Comparison of ENCODE assay signal across 21 cellular contexts in the genomic region with DNA sequence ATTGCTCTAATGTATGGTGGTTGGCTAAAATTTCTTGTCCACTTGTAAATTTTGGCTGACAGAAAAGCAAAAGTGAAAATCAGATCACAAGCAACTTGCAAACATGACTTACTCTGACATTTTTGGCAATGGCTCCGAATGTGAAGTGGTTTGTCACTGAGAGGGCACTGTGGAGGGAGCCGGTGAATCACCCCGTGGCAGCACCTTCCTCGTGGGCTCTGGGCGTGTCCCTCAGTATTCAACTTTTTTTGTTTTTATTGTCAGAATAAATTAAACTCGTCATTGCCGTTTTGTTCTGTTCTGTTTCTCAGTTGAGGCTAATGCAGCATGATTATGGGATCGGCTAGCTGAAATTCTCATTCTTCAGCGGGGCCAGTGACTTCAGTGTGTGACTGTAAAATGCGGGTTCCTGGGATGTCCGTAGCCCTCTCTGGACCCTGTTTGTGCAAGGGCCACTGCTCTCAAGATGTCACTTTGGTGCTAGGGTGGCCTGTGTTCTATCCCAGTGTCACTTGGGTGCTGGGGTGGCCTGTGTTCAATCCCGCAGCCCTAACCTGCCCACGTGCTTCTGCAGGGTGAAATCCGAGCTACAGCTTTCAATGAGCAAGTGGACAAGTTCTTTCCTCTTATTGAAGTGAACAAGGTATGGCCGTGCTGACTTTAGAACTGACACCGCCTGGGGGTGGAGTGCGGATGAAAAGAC. TPM values are rescaled to one million over a fixed set of nuclear protein-coding genes. Genes with fewer than 3 reads are reported as not detected.
DNase-seq lines count a peak whose midpoint lies in the region; ATAC-seq lines count a peak whose summit lies in the region.
"Had no signal": no experiment of that assay in that cellular context is flagged by ENCODE, and none has a peak within 500 bp of the region (broad histone marks: within the 10 kb centered on the region; RNA-seq: fewer than 3 reads in every experiment).

No MANE protein-coding gene starts in this region.

- intact Hi-C loops in activated CD4-positive, alpha-beta T cell treated with anti-CD3 and anti-CD28 coated beads, Interleukin-2, amount 10 ng/mL, durations not matched to agents 24 days and 14 days (cut with micrococcal nuclease), result no loop called here
- intact Hi-C loops in left ventricle myocardium superior (cut with micrococcal nuclease), result no loop called here

- no peak overlapping the region for H3K27ac Mint-ChIP-seq in activated CD4-positive, alpha-beta T cell treated with anti-CD3 and anti-CD28 coated beads, Interleukin-2, amount 10 ng/mL, durations not matched to agents 7 days and 5 days
- no peak overlapping the region for H3K27ac Mint-ChIP-seq in activated CD4-positive, alpha-beta T cell treated with anti-CD3 and anti-CD28 coated beads, Interleukin-2, amount 10 ng/mL, durations not matched to agents 24 days and 14 days
- H3K27ac Mint-ChIP-seq in T-cell, result peak overlapping the region in 1 of 2 donors; percentile 46
- H3K27ac Mint-ChIP-seq in natural killer cell treated with Interleukin-12 subunit alpha and Interleukin-12 subunit beta and Interleukin-15 and Interleukin-18, amount 100 ng/mL, for 72 hours, result peak overlapping the region in 1 of 2 donors; percentile 59
- H3K27ac Mint-ChIP-seq: naive B cell had no signal

- CTCF ChIA-PET in activated CD4-positive, alpha-beta T cell treated with anti-CD3 and anti-CD28 coated beads, Interleukin-2, amount 10 ng/mL, durations not matched to agents 7 days and 5 days (lab: Charles Lee), result no interaction called here
- CTCF ChIA-PET in T-cell (lab: Charles Lee), result no interaction called here

- peaks cover 73% of the 10 kb centered on the region for H3K36me3 Mint-ChIP-seq in activated CD4-positive, alpha-beta T cell treated with anti-CD3 and anti-CD28 coated beads, Interleukin-2, amount 10 ng/mL, durations not matched to agents 7 days and 5 days (ENCODE audit: low read depth)
- peaks cover 76% of the 10 kb centered on the region for H3K36me3 Mint-ChIP-seq in activated CD4-positive, alpha-beta T cell treated with anti-CD3 and anti-CD28 coated beads, Interleukin-2, amount 10 ng/mL, durations not matched to agents 24 days and 14 days (ENCODE audit: low read depth)
- H3K36me3 Mint-ChIP-seq in T-cell, result peaks cover 63% of the 10 kb centered on the region
- H3K36me3 Mint-ChIP-seq in natural killer cell treated with Interleukin-12 subunit alpha and Interleukin-12 subunit beta and Interleukin-15 and Interleukin-18, amount 100 ng/mL, for 72 hours, result peaks cover 42% of the 10 kb centered on the region

- H3K27me3 Mint-ChIP-seq in activated CD4-positive, alpha-beta T cell treated with anti-CD3 and anti-CD28 coated beads, Interleukin-2, amount 10 ng/mL, durations not matched to agents 7 days and 5 days, result no peaks in the 10 kb centered on the region
- no peaks in the 10 kb centered on the region for H3K27me3 Mint-ChIP-seq in activated CD4-positive, alpha-beta T cell treated with anti-CD3 and anti-CD28 coated beads, Interleukin-2, amount 10 ng/mL, durations not matched to agents 24 days and 14 days
- H3K27me3 Mint-ChIP-seq in T-cell, result no peaks in the 10 kb centered on the region
- no peaks in the 10 kb centered on the region for H3K27me3 Mint-ChIP-seq in natural killer cell treated with Interleukin-12 subunit alpha and Interleukin-12 subunit beta and Interleukin-15 and Interleukin-18, amount 100 ng/mL, for 72 hours
- H3K27me3 Mint-ChIP-seq: naive B cell had no signal

- H3K9me3 Mint-ChIP-seq in activated CD4-positive, alpha-beta T cell treated with anti-CD3 and anti-CD28 coated beads, Interleukin-2, amount 10 ng/mL, durations not matched to agents 7 days and 5 days, result no peaks in the 10 kb centered on the region
- no peaks in the 10 kb centered on the region for H3K9me3 Mint-ChIP-seq in activated CD4-positive, alpha-beta T cell treated with anti-CD3 and anti-CD28 coated beads, Interleukin-2, amount 10 ng/mL, durations not matched to agents 24 days and 14 days
- H3K9me3 Mint-ChIP-seq in T-cell, result no peaks in the 10 kb centered on the region
- H3K9me3 Mint-ChIP-seq in natural killer cell treated with Interleukin-12 subunit alpha and Interleukin-12 subunit beta and Interleukin-15 and Interleukin-18, amount 100 ng/mL, for 72 hours, result no peaks in the 10 kb centered on the region
- H3K9me3 Mint-ChIP-seq: naive B cell had no signal

- POLR2A ChIA-PET in activated CD4-positive, alpha-beta T cell treated with anti-CD3 and anti-CD28 coated beads, Interleukin-2, amount 10 ng/mL, durations not matched to agents 7 days and 5 days (lab: Charles Lee), result no interaction called here
- POLR2A ChIA-PET in T-cell (lab: Charles Lee), result no interaction called here

- ATAC-seq in left ventricle myocardium superior (peak; percentile 71), T-cell (replicated peaks in 1 of 4) (no peak)
- no peak for ATAC-seq in natural killer cell treated with Interleukin-12 subunit alpha and Interleukin-12 subunit beta and Interleukin-15 and Interleukin-18, amount 100 ng/mL, for 72 hours
- ATAC-seq: A549, gastroesophageal sphincter had no signal

- peaks cover 39% of the 10 kb centered on the region for H3K4me1 Mint-ChIP-seq in activated CD4-positive, alpha-beta T cell treated with anti-CD3 and anti-CD28 coated beads, Interleukin-2, amount 10 ng/mL, durations not matched to agents 7 days and 5 days
- H3K4me1 Mint-ChIP-seq in activated CD4-positive, alpha-beta T cell treated with anti-CD3 and anti-CD28 coated beads, Interleukin-2, amount 10 ng/mL, durations not matched to agents 24 days and 14 days, result peaks cover 55% of the 10 kb centered on the region
- H3K4me1 Mint-ChIP-seq in T-cell, result peaks cover 20 to 30% (median 21%) of the 10 kb centered on the region in 3 donors
- H3K4me1 Mint-ChIP-seq in natural killer cell treated with Interleukin-12 subunit alpha and Interleukin-12 subunit beta and Interleukin-15 and Interleukin-18, amount 100 ng/mL, for 72 hours (ENCODE audit: low read depth in 2 of 2), result peaks cover 2 to 4% of the 10 kb centered on the region in 2 donors
- H3K4me1 Mint-ChIP-seq: naive B cell had no signal

- DNase-seq in activated CD4-positive, alpha-beta T cell treated with anti-CD3 and anti-CD28 coated beads, Interleukin-2, amount 10 ng/mL, durations not matched to agents 7 days and 5 days, result peak; percentile 14
- DNase-seq in activated CD4-positive, alpha-beta T cell treated with anti-CD3 and anti-CD28 coated beads, Interleukin-2, amount 10 ng/mL, durations not matched to agents 24 days and 14 days, result no peak
- DNase-seq in AG08395 (ENCODE audit: low spot score) (peak; percentile 45), RPMI7951 (ENCODE audit: low read depth) (peak; percentile 7), left ventricle myocardium superior (no peak), T-cell (no peak), NCI-H1105 treated with DMSO at 0.1 percent for 48 hours (lab: John Stamatoyannopoulos, UW) (no peak)
- DNase-seq in natural killer cell treated with Interleukin-12 subunit alpha and Interleukin-12 subunit beta and Interleukin-15 and Interleukin-18, amount 100 ng/mL, for 72 hours (ENCODE audit: low spot score), result no peak
- DNase-seq: activated CD4-positive, alpha-beta T cell treated with anti-CD3 and anti-CD28 coated beads, Interleukin-2, amount 50 U/mL, for 4 hours; aorta; Calu3; erythroblast; H7; naive B cell; NCI-H2081; NCI-H446; OCI-M1; SIG-M5; substantia nigra had no signal

- no peak overlapping the region for H3K4me3 Mint-ChIP-seq in activated CD4-positive, alpha-beta T cell treated with anti-CD3 and anti-CD28 coated beads, Interleukin-2, amount 10 ng/mL, durations not matched to agents 7 days and 5 days
- H3K4me3 Mint-ChIP-seq in activated CD4-positive, alpha-beta T cell treated with anti-CD3 and anti-CD28 coated beads, Interleukin-2, amount 10 ng/mL, durations not matched to agents 24 days and 14 days, result no peak overlapping the region
- H3K4me3 Mint-ChIP-seq in T-cell, result no peak overlapping the region
- H3K4me3 Mint-ChIP-seq in natural killer cell treated with Interleukin-12 subunit alpha and Interleukin-12 subunit beta and Interleukin-15 and Interleukin-18, amount 100 ng/mL, for 72 hours, result no peak overlapping the region

RNA-seq across cellular contexts. Expression of a gene that starts 48.8 kb away (rescaled TPM):
- total RNA-seq in activated CD4-positive, alpha-beta T cell treated with anti-CD3 and anti-CD28 coated beads, Interleukin-2, amount 10 ng/mL, durations not matched to agents 7 days and 5 days, result 100 to 1,000 TPM; 288 to 292 TPM
- 234 and 238 TPM in 2 replicates for total RNA-seq in activated CD4-positive, alpha-beta T cell treated with anti-CD3 and anti-CD28 coated beads, Interleukin-2, amount 10 ng/mL, durations not matched to agents 24 days and 14 days
- total RNA-seq in RPMI7951 (2014; rRNA removed; shearing (Covaris generic)), result 21.6 and 23.6 TPM in 2 replicates
- 46.0 TPM for total RNA-seq in left ventricle myocardium superior
- total RNA-seq in T-cell, result 100 to 1,000 TPM in 3 of 5 donors, 10 to 100 TPM in 2; 78.9 to 124 (median 107) TPM
- total RNA-seq in natural killer cell treated with Interleukin-12 subunit alpha and Interleukin-12 subunit beta and Interleukin-15 and Interleukin-18, amount 100 ng/mL, for 72 hours, result 100 to 1,000 TPM; 144 to 169 TPM

RNA-seq across cellular contexts. Expression of a gene that starts 48.9 kb away (rescaled TPM):
- total RNA-seq in activated CD4-positive, alpha-beta T cell treated with anti-CD3 and anti-CD28 coated beads, Interleukin-2, amount 10 ng/mL, durations not matched to agents 7 days and 5 days, result 10 to 100 TPM; 37.3 to 38.1 TPM
- 27.1 and 30.7 TPM in 2 replicates for total RNA-seq in activated CD4-positive, alpha-beta T cell treated with anti-CD3 and anti-CD28 coated beads, Interleukin-2, amount 10 ng/mL, durations not matched to agents 24 days and 14 days
- 5.6 and 6.2 TPM in 2 replicates for total RNA-seq in RPMI7951 (2014; rRNA removed; shearing (Covaris generic))
- total RNA-seq in left ventricle myocardium superior, result 6.9 TPM
- total RNA-seq in T-cell, result 10 to 100 TPM; 24.4 to 42.7 (median 38.5) TPM
- total RNA-seq in natural killer cell treated with Interleukin-12 subunit alpha and Interleukin-12 subunit beta and Interleukin-15 and Interleukin-18, amount 100 ng/mL, for 72 hours, result 10 to 100 TPM; 28.4 to 35.7 TPM

Comparison
In these comparisons a context has a peak if more than half of its experiments do, and no peak if none do; other contexts are left out.
1. DNase-seq: peak in activated CD4-positive, alpha-beta T cell treated with anti-CD3 and anti-CD28 coated beads, Interleukin-2, amount 10 ng/mL, durations not matched to agents 7 days and 5 days (single experiment), AG08395 (single experiment) and RPMI7951 (single experiment); none in activated CD4-positive, alpha-beta T cell treated with anti-CD3 and anti-CD28 coated beads, Interleukin-2, amount 10 ng/mL, durations not matched to agents 24 days and 14 days (single experiment), left ventricle myocardium superior (single experiment), T-cell (0 of 34), natural killer cell treated with Interleukin-12 subunit alpha and Interleukin-12 subunit beta and Interleukin-15 and Interleukin-18, amount 100 ng/mL, for 72 hours (single experiment) and NCI-H1105 treated with DMSO at 0.1 percent for 48 hours (single experiment).